Comparison of ENCODE assay signal across 1 cellular context in the genomic region with DNA sequence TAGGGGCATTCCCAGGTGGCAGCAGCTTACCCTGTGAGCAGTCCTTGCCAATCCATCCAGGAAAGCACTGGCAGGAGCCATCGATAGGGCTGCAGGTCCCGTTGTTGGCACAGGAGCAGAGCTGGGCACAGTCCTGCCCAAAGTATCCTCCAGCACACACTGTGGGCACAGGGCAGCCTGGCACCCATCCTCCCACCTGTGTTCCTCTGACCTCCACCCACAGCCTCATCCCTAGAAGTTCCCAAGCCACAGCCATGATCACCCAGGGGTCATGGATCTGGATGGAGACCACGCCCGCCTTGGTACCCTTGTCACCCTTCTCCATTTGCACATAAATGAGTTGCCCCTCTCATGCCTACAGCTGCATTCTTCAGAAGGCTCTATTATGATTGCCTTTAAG.
TF ChIP-seq lines count a peak whose summit lies in the region.

No MANE protein-coding gene starts in this region.

TF ChIP-seq in SK-N-SH, 30 proteins besides CTCF, POLR2A, EP300 and RAD21:
- TF ChIP-seq MXI1 (IDR thresholded peaks at IDR 0.05; ENCODE audit: low read depth, low read length) (no peak), TAF1 (IDR thresholded peaks at IDR 0.05; ENCODE audit: borderline replicate concordance, low read depth, low read length) (no peak), RXRA (IDR thresholded peaks at IDR 0.05; ENCODE audit: borderline replicate concordance, low read depth) (no peak), SMC3 (IDR thresholded peaks at IDR 0.05; ENCODE audit: low read depth, low read length) (no peak), FOSL2 (IDR thresholded peaks at IDR 0.05; ENCODE audit: borderline replicate concordance, low read depth) (no peak), TCF12 (IDR thresholded peaks at IDR 0.05) (no peak), RFX5 (IDR thresholded peaks at IDR 0.05; ENCODE audit: low read length) (no peak), GABPA (IDR thresholded peaks at IDR 0.05; ENCODE audit: low read depth) (no peak), ELF1 (IDR thresholded peaks at IDR 0.05) (no peak)
